Comparison of ENCODE assay signal across 9 cellular contexts in genomic region chr19:46748325-46749109, GRCh38. TPM values are rescaled to one million over a fixed set of nuclear protein-coding genes. Genes with fewer than 3 reads are reported as not detected.
DNase-seq lines count a peak whose midpoint lies in the region; ATAC-seq, FAIRE-seq and TF ChIP-seq lines count a peak whose summit lies in the region.
"Had no signal": no experiment of that assay in that cellular context is flagged by ENCODE, and none has a peak within 500 bp of the region (broad histone marks: within the 10 kb centered on the region; RNA-seq: fewer than 3 reads in every experiment).

No MANE protein-coding gene starts in this region.

- ATAC-seq in lung (ENCODE audit: insufficient read depth, low FRiP score) (no peak), GM18861 (IDR thresholded peaks at IDR 0.05; ENCODE audit: unreplicated experiment) (no peak), GM18870 (IDR thresholded peaks at IDR 0.05; ENCODE audit: unreplicated experiment) (no peak)

- peak; percentile 61 for DNase-seq in EL
- peak; percentile 50 for DNase-seq in M059J (ENCODE audit: low read depth)
- DNase-seq in activated CD4-positive, CD25-positive, alpha-beta regulatory T cell treated with anti-CD3 and anti-CD28 coated beads, Interleukin-2, amount 50 U/mL, for 16 hours (ENCODE audit: low read depth, low spot score), result peak; percentile 53
- DNase-seq in bronchial epithelial cell (ENCODE audit: low read depth), result peak; percentile 40
- peak; percentile 72 for DNase-seq in lung (ENCODE audit: low spot score)
- peak; percentile 94 for DNase-seq in stimulated activated CD8-positive, alpha-beta memory T cell treated with anti-CD3 and anti-CD28 coated beads, Interleukin-4, amount 100 ng/mL, for 48 hours

- TF ChIP-seq CTCF in bronchial epithelial cell (IDR thresholded peaks at IDR 0.05; ENCODE audit: insufficient read depth, low read length, severe bottlenecking) (peak; percentile 75), lung (IDR thresholded peaks at IDR 0.05; ENCODE audit: control extremely low read depth, extremely low read depth) (peak; percentile 22)

- no peak overlapping the region for H3K27ac ChIP-seq in lung (ENCODE audit: low read depth in 1 of 2, low read length in 1 of 2)

- 87 to 90% methylated on average over 21 of the region's 21 CpGs for WGBS in lung, 2 donors

- no peak for FAIRE-seq in bronchial epithelial cell (lab: Jason Lieb, UNC)
- FAIRE-seq: TTC549 had no signal

- peaks cover 3% of the 10 kb centered on the region for H3K36me3 ChIP-seq in bronchial epithelial cell (ENCODE audit: control insufficient read depth, insufficient read depth, low read length)
- H3K36me3 ChIP-seq in lung (ENCODE audit: control insufficient read depth in 2 of 2, insufficient read depth in 2 of 2, low read length in 2 of 2), result peaks cover 0 to 3% of the 10 kb centered on the region in 2 donors

- no peak overlapping the region for H3K4me3 ChIP-seq in bronchial epithelial cell (ENCODE audit: low read depth, low read length)
- no peak overlapping the region for H3K4me3 ChIP-seq in lung

- H3K9me3 ChIP-seq in lung (ENCODE audit: control insufficient read depth in 2 of 2, insufficient read depth in 1 of 2, low read length in 1 of 2), result no peaks in the 10 kb centered on the region

- H3K4me1 ChIP-seq in lung (ENCODE audit: control insufficient read depth in 2 of 2, insufficient read depth in 2 of 2, low read length in 2 of 2), result peaks cover 6 to 12% of the 10 kb centered on the region in 2 donors

- H3K27me3 ChIP-seq in bronchial epithelial cell (ENCODE audit: control insufficient read depth, insufficient read depth, low read length) (no peaks in the 10 kb centered on the region), lung (ENCODE audit: control insufficient read depth, insufficient read depth) (no peaks in the 10 kb centered on the region)

RNA-seq across cellular contexts. Expression of gene STRN4, which starts 2.3 kb away (rescaled TPM):
- 44.7 and 78.1 TPM in 2 replicates for total RNA-seq in M059J (2014; rRNA removed; shearing (Covaris generic))
- total RNA-seq in bronchial epithelial cell (60.3 and 90.6 TPM in 2 replicates), lung (10 to 100 TPM; 71.6 to 86.8 TPM)
- polyA plus RNA-seq in lung, result 10 to 100 TPM; 71.9 to 86.6 TPM

RNA-seq across cellular contexts. Expression of gene FKRP, which starts 2.7 kb away (rescaled TPM):
- 13.1 and 28.4 TPM in 2 replicates for total RNA-seq in M059J (2014; rRNA removed; shearing (Covaris generic))
- total RNA-seq in bronchial epithelial cell (5.8 and 9.9 TPM in 2 replicates), lung (10 to 100 TPM; 16.1 to 23.9 TPM)
- polyA plus RNA-seq in lung, result 10 to 100 TPM; 10.8 to 14.4 TPM

RNA-seq across cellular contexts. Expression of gene PRKD2, which starts 31.6 kb away (rescaled TPM):
- total RNA-seq in M059J (2014; rRNA removed; shearing (Covaris generic)), result 18.9 and 38.7 TPM in 2 replicates
- total RNA-seq in bronchial epithelial cell (18.8 and 24.5 TPM in 2 replicates), lung (10 to 100 TPM; 52.1 to 56.2 TPM)
- 10 to 100 TPM; 35.5 to 38.1 TPM for polyA plus RNA-seq in lung

RNA-seq across cellular contexts. Expression of gene SLC1A5, which starts 39.9 kb away (rescaled TPM):
- total RNA-seq in M059J (2014; rRNA removed; shearing (Covaris generic)), result 89.0 and 173 TPM in 2 replicates
- total RNA-seq in bronchial epithelial cell, result 236 and 266 TPM in 2 replicates
- 100 to 1,000 TPM in 1 of 2 donors, 10 to 100 TPM in 1; 38.2 to 216 TPM for total RNA-seq in lung
- 100 to 1,000 TPM in 1 of 2 donors, 10 to 100 TPM in 1; 97.0 to 116 TPM for polyA plus RNA-seq in lung

Comparison
In these comparisons a context has a peak if more than half of its experiments do, and no peak if none do; other contexts are left out.
1. DNase-seq: peak in every context shown above with its lines; median percentile 94 in stimulated activated CD8-positive, alpha-beta memory T cell treated with anti-CD3 and anti-CD28 coated beads, Interleukin-4, amount 100 ng/mL, for 48 hours; 72 in lung; 61 in EL; 53 in activated CD4-positive, CD25-positive, alpha-beta regulatory T cell treated with anti-CD3 and anti-CD28 coated beads, Interleukin-2, amount 50 U/mL, for 16 hours; 50 in M059J; 40 in bronchial epithelial cell.